In the genomic region with DNA sequence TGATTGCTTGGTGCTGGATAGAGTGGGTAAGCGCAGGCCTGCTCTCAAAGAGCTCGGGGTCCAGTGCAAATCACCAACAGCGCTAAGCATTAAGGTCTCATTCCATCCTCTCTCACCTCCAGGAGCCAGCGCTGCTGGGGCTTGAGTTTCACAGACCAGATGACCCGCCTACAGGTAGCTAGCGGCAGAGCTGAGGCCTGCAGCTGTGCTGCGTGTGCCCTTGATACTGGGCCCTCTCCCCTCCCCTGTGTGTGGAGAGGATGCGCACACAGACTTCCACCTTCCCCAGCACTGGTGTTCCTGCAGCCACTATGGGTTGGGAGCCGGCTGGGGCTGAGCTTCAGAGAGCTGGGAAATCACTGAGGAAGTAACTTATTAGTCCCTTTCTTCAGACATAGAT, we compare ENCODE assay signal across 19 cellular contexts.
DNase-seq lines count a peak whose midpoint lies in the region; ATAC-seq and TF ChIP-seq lines count a peak whose summit lies in the region.
"Had no signal": no experiment of that assay in that cellular context is flagged by ENCODE, and none has a peak within 500 bp of the region (broad histone marks: within the 10 kb centered on the region; RNA-seq: fewer than 3 reads in every experiment).

No MANE protein-coding gene starts in this region.

- H3K27me3 Mint-ChIP-seq in T-helper 2 cell treated with Interferon-gamma antibody and Interleukin-4, amounts not matched to agents 5 μg/mL and 100 μg/mL, for 36 hours (ENCODE audit: low read depth): no peaks in the 10 kb centered on the region
- H3K27me3 Mint-ChIP-seq: activated B cell treated with CpG ODN at 0.5 μM for 24 hours; activated CD8-positive, alpha-beta T cell treated with anti-CD3 and anti-CD28 coated beads for 36 hours; activated naive CD4-positive, alpha-beta T cell treated with anti-CD3 and anti-CD28 coated beads, Interleukin-2, amount 50 U/mL, for 24 hours; natural killer cell treated with Interleukin-12 subunit alpha and Interleukin-12 subunit beta and Interleukin-15 and Interleukin-18, amount 100 ng/mL, for 72 hours had no signal

- no peaks in the 10 kb centered on the region for H3K27me3 ChIP-seq in WERI-Rb-1 (ENCODE audit: insufficient read depth, low read depth, severe bottlenecking)
- no peaks in the 10 kb centered on the region for H3K27me3 ChIP-seq in lower lobe of right lung (ENCODE audit: low read depth)
- H3K27me3 ChIP-seq in stomach smooth muscle (ENCODE audit: control insufficient read depth in 1 of 2, insufficient read depth in 2 of 2, low read length in 2 of 2): no peaks in the 10 kb centered on the region
- H3K27me3 ChIP-seq: SJSA1, testis had no signal

- no peaks in the 10 kb centered on the region for H3K9me3 ChIP-seq in WERI-Rb-1 (ENCODE audit: severe bottlenecking)
- no peaks in the 10 kb centered on the region for H3K9me3 ChIP-seq in lower lobe of right lung
- H3K9me3 ChIP-seq in stomach smooth muscle (ENCODE audit: control insufficient read depth in 2 of 2, low read length in 2 of 2): no peaks in the 10 kb centered on the region
- H3K9me3 ChIP-seq: SJSA1, testis had no signal

- H3K4me1 Mint-ChIP-seq in T-helper 2 cell treated with Interferon-gamma antibody and Interleukin-4, amounts not matched to agents 5 μg/mL and 100 μg/mL, for 36 hours (ENCODE audit: low read depth): no peaks in the 10 kb centered on the region
- H3K4me1 Mint-ChIP-seq: activated B cell treated with CpG ODN at 0.5 μM for 24 hours; activated naive CD4-positive, alpha-beta T cell treated with anti-CD3 and anti-CD28 coated beads, Interleukin-2, amount 50 U/mL, for 24 hours had no signal

- peak overlapping the region; percentile 53; the same call in 1 of the 2 replicates for H3K27ac ChIP-seq in WERI-Rb-1
- H3K27ac ChIP-seq in lower lobe of right lung: no peak overlapping the region
- H3K27ac ChIP-seq in stomach smooth muscle (ENCODE audit: low read length): peak overlapping the region; percentile 93
- H3K27ac ChIP-seq: PC-9, SJSA1 had no signal

- no peaks in the 10 kb centered on the region for H3K9me3 Mint-ChIP-seq in T-helper 2 cell treated with Interferon-gamma antibody and Interleukin-4, amounts not matched to agents 5 μg/mL and 100 μg/mL, for 36 hours
- H3K9me3 Mint-ChIP-seq: activated B cell treated with CpG ODN at 0.5 μM for 24 hours; activated CD8-positive, alpha-beta T cell treated with anti-CD3 and anti-CD28 coated beads for 36 hours; activated naive CD4-positive, alpha-beta T cell treated with anti-CD3 and anti-CD28 coated beads, Interleukin-2, amount 50 U/mL, for 24 hours; natural killer cell treated with Interleukin-12 subunit alpha and Interleukin-12 subunit beta and Interleukin-15 and Interleukin-18, amount 100 ng/mL, for 72 hours; T-helper 1 cell treated with Interleukin-12 subunit alpha and Interleukin-12 subunit beta and Interleukin-4 antibody, amounts not matched to agents 30 μg/mL and 1 μg/mL, for 36 hours had no signal

- H3K36me3 ChIP-seq in WERI-Rb-1 (peaks cover 24% of the 10 kb centered on the region), lower lobe of right lung (no peaks in the 10 kb centered on the region), stomach smooth muscle (ENCODE audit: control insufficient read depth in 2 of 2, insufficient read depth in 2 of 2, low read length in 2 of 2) (no peaks in the 10 kb centered on the region)
- H3K36me3 ChIP-seq: SJSA1 had no signal

- H3K4me3 ChIP-seq in WERI-Rb-1 (ENCODE audit: low read depth, low read length): no peak overlapping the region
- no peak overlapping the region for H3K4me3 ChIP-seq in lower lobe of right lung
- peak overlapping the region in 1 of 2 donors; percentile 40 for H3K4me3 ChIP-seq in stomach smooth muscle (ENCODE audit: low read length in 2 of 2)
- H3K4me3 ChIP-seq: PC-9, SJSA1, testis had no signal

- H3K4me3 Mint-ChIP-seq in T-helper 2 cell treated with Interferon-gamma antibody and Interleukin-4, amounts not matched to agents 5 μg/mL and 100 μg/mL, for 36 hours: no peak overlapping the region
- H3K4me3 Mint-ChIP-seq: activated B cell treated with CpG ODN at 0.5 μM for 24 hours; activated CD8-positive, alpha-beta T cell treated with anti-CD3 and anti-CD28 coated beads for 36 hours; activated naive CD4-positive, alpha-beta T cell treated with anti-CD3 and anti-CD28 coated beads, Interleukin-2, amount 50 U/mL, for 24 hours; natural killer cell treated with Interleukin-12 subunit alpha and Interleukin-12 subunit beta and Interleukin-15 and Interleukin-18, amount 100 ng/mL, for 72 hours; T-helper 1 cell treated with Interleukin-12 subunit alpha and Interleukin-12 subunit beta and Interleukin-4 antibody, amounts not matched to agents 30 μg/mL and 1 μg/mL, for 36 hours had no signal

- TF ChIP-seq CTCF in WERI-Rb-1 (IDR thresholded peaks at IDR 0.05; ENCODE audit: low read depth, low read length) (no peak), lower lobe of right lung (IDR thresholded peaks at IDR 0.05) (no peak)

- H3K27ac Mint-ChIP-seq in T-helper 2 cell treated with Interferon-gamma antibody and Interleukin-4, amounts not matched to agents 5 μg/mL and 100 μg/mL, for 36 hours: no peak overlapping the region
- H3K27ac Mint-ChIP-seq: activated B cell treated with CpG ODN at 0.5 μM for 24 hours; activated CD8-positive, alpha-beta T cell treated with anti-CD3 and anti-CD28 coated beads for 36 hours; activated naive CD4-positive, alpha-beta T cell treated with anti-CD3 and anti-CD28 coated beads, Interleukin-2, amount 50 U/mL, for 24 hours; natural killer cell treated with Interleukin-12 subunit alpha and Interleukin-12 subunit beta and Interleukin-15 and Interleukin-18, amount 100 ng/mL, for 72 hours; T-helper 1 cell treated with Interleukin-12 subunit alpha and Interleukin-12 subunit beta and Interleukin-4 antibody, amounts not matched to agents 30 μg/mL and 1 μg/mL, for 36 hours had no signal

- no peak for ATAC-seq in lower lobe of right lung
- ATAC-seq: activated CD8-positive, alpha-beta T cell treated with anti-CD3 and anti-CD28 coated beads for 36 hours; natural killer cell treated with Interleukin-12 subunit alpha and Interleukin-12 subunit beta and Interleukin-15 and Interleukin-18, amount 100 ng/mL, for 72 hours had no signal

- H3K4me1 ChIP-seq in lower lobe of right lung: no peaks in the 10 kb centered on the region
- H3K4me1 ChIP-seq in stomach smooth muscle (ENCODE audit: control insufficient read depth, insufficient read depth, low read length): peaks cover 60% of the 10 kb centered on the region
- H3K4me1 ChIP-seq: SJSA1 had no signal

- DNase-seq in NCI-H1417 treated with DMSO at 0.1 percent for 48 hours (lab: John Stamatoyannopoulos, UW): peak; percentile 53
- DNase-seq in WERI-Rb-1: no peak
- peak; percentile 30 for DNase-seq in lower lobe of right lung
- DNase-seq in NCI-H2196 (lab: John Stamatoyannopoulos, UW; ENCODE audit: unreplicated experiment): no peak
- DNase-seq in T-helper 2 cell treated with Interferon-gamma antibody and Interleukin-4, amounts not matched to agents 5 μg/mL and 100 μg/mL, for 36 hours (ENCODE audit: low spot score): no peak
- DNase-seq in DMS53 treated with DMSO at 0.1 percent for 48 hours (lab: John Stamatoyannopoulos, UW; ENCODE audit: unreplicated experiment): no peak
- DNase-seq: activated B cell treated with CpG ODN at 0.5 μM for 24 hours; activated CD8-positive, alpha-beta T cell treated with anti-CD3 and anti-CD28 coated beads for 36 hours; activated T-cell treated with anti-CD3 and anti-CD28 coated beads, Interleukin-2, amount 50 U/mL, for 1 hour; KBM-7; PC-9; stimulated activated CD4-positive, alpha-beta T cell treated with anti-CD3 and anti-CD28 coated beads, Interleukin-12 subunit alpha, Interleukin-12 subunit beta, amount 100 ng/mL, for 4 hours; stimulated activated CD8-positive, alpha-beta memory T cell treated with anti-CD3 and anti-CD28 coated beads, Interleukin-4, amount 100 ng/mL, for 48 hours; testis had no signal

- H3K36me3 Mint-ChIP-seq in T-helper 2 cell treated with Interferon-gamma antibody and Interleukin-4, amounts not matched to agents 5 μg/mL and 100 μg/mL, for 36 hours (ENCODE audit: low read depth): no peaks in the 10 kb centered on the region
- H3K36me3 Mint-ChIP-seq: activated naive CD4-positive, alpha-beta T cell treated with anti-CD3 and anti-CD28 coated beads, Interleukin-2, amount 50 U/mL, for 24 hours; natural killer cell treated with Interleukin-12 subunit alpha and Interleukin-12 subunit beta and Interleukin-15 and Interleukin-18, amount 100 ng/mL, for 72 hours had no signal

- no peak overlapping the region for H3K9ac ChIP-seq in stomach smooth muscle (ENCODE audit: low read length in 2 of 2)

- intact Hi-C loops in lower lobe of right lung (cut with DNase I): no loop called here

Comparison
In these comparisons a context has a peak if more than half of its experiments do, and no peak if none do; other contexts are left out.
1. DNase-seq: peak in NCI-H1417 treated with DMSO at 0.1 percent for 48 hours (single experiment) and lower lobe of right lung (single experiment); none in WERI-Rb-1 (single experiment), NCI-H2196 (single experiment), T-helper 2 cell treated with Interferon-gamma antibody and Interleukin-4, amounts not matched to agents 5 μg/mL and 100 μg/mL, for 36 hours (single experiment) and DMS53 treated with DMSO at 0.1 percent for 48 hours (single experiment).